In genomic region chr19:10654610-10655456, GRCh38 we compare ENCODE assay signal across 8 cellular contexts. TPM values are rescaled to one million over a fixed set of nuclear protein-coding genes. Genes with fewer than 3 reads are reported as not detected.
DNase-seq lines count a peak whose midpoint lies in the region; ATAC-seq and TF ChIP-seq lines count a peak whose summit lies in the region.

No MANE protein-coding gene starts in this region.

- peak overlapping the region; percentile 70 to 82 for H3K4me3 ChIP-seq in CD4-positive, alpha-beta memory T cell (ENCODE audit: low read length in 2 of 2)
- H3K4me3 ChIP-seq in Karpas-422 (ENCODE audit: low read length): peak overlapping the region; percentile 90

- intact Hi-C loops in CD4-positive, alpha-beta memory T cell (cut with micrococcal nuclease): loop anchor here (1.0 to 2.0 kb wide), 7 partner anchors 40 to 216 kb away; partner anchors contain the start of genes CARM1, KRI1 and TMED1
- intact Hi-C loops in MCF 10A (cut with micrococcal nuclease): no loop called here

- no peaks in the 10 kb centered on the region for H3K9me3 ChIP-seq in CD4-positive, alpha-beta memory T cell (ENCODE audit: control insufficient read depth in 1 of 2, low read length in 2 of 2)
- H3K9me3 ChIP-seq in Karpas-422 (ENCODE audit: low read length): no peaks in the 10 kb centered on the region

- peak; percentile 12 for ATAC-seq in GM19467 (IDR thresholded peaks at IDR 0.05; ENCODE audit: unreplicated experiment)

- H3K27me3 Mint-ChIP-seq in CD4-positive, alpha-beta memory T cell: peaks cover 0 to 4% of the 10 kb centered on the region in 2 donors
- no peaks in the 10 kb centered on the region for H3K27me3 Mint-ChIP-seq in MCF 10A (ENCODE audit: insufficient read depth, unreplicated experiment)

- H3K4me1 Mint-ChIP-seq in CD4-positive, alpha-beta memory T cell: peaks cover 24 to 64% (median 46%) of the 10 kb centered on the region in 4 donors
- peaks cover 12% of the 10 kb centered on the region for H3K4me1 Mint-ChIP-seq in MCF 10A (ENCODE audit: insufficient read depth, unreplicated experiment)

- H3K36me3 ChIP-seq in CD4-positive, alpha-beta memory T cell (ENCODE audit: insufficient read depth, low read length): no peaks in the 10 kb centered on the region
- peaks cover 28% of the 10 kb centered on the region for H3K36me3 ChIP-seq in Karpas-422 (ENCODE audit: insufficient read depth, low read length)

- peak overlapping the region; percentile 96 for H3K27ac ChIP-seq in CD4-positive, alpha-beta memory T cell (ENCODE audit: low read depth, low read length)
- H3K27ac ChIP-seq in Karpas-422 (ENCODE audit: low read length): peak overlapping the region; percentile 88

- CTCF ChIA-PET in CD4-positive, alpha-beta memory T cell (lab: Charles Lee; ENCODE audit: partially characterized antibody): interaction anchor here (3.3 kb wide), 1 partner anchor 74 kb away, joined by 12 read pairs; no protein-coding TSS in a partner anchor
- CTCF ChIA-PET in MCF 10A (lab: Yijun Ruan, JAX): interaction anchor here (1.5 to 1.9 kb wide), 2 partner anchors 17 to 74 kb away, joined by 3 to 9 read pairs; no protein-coding TSS in a partner anchor

- peak overlapping the region; percentile 89 for H3K4me2 ChIP-seq in Karpas-422 (ENCODE audit: low read depth, low read length, poor library complexity, severe bottlenecking)

- peak overlapping the region; percentile 99 for H3K9ac ChIP-seq in Karpas-422 (ENCODE audit: low read length)

- TF ChIP-seq CTCF in MCF 10A (IDR thresholded peaks at IDR 0.05; ENCODE audit: unreplicated experiment): no peak

- peaks cover 43% of the 10 kb centered on the region for H4K20me1 ChIP-seq in Karpas-422 (ENCODE audit: insufficient read depth, low read depth, low read length)

- peaks cover 0 to 3% (median 0%) of the 10 kb centered on the region in 8 donors for H3K9me3 Mint-ChIP-seq in CD4-positive, alpha-beta memory T cell
- no peaks in the 10 kb centered on the region for H3K9me3 Mint-ChIP-seq in MCF 10A (ENCODE audit: unreplicated experiment)

- TSS peak; percentile 38 for BruUV-seq in MCF 10A (replicated peaks; lab: Mats Ljungman, UMichigan)

- peaks cover 4 to 41% of the 10 kb centered on the region in 2 donors for H3K36me3 Mint-ChIP-seq in CD4-positive, alpha-beta memory T cell
- peaks cover 40% of the 10 kb centered on the region for H3K36me3 Mint-ChIP-seq in MCF 10A (ENCODE audit: insufficient read depth, unreplicated experiment)

- peak overlapping the region; percentile 94 to 100 (median 98) for H3K27ac Mint-ChIP-seq in CD4-positive, alpha-beta memory T cell
- peak overlapping the region; percentile 98 for H3K27ac Mint-ChIP-seq in MCF 10A (ENCODE audit: low read depth, unreplicated experiment)

- peaks cover 63% of the 10 kb centered on the region for H3K79me2 ChIP-seq in Karpas-422 (ENCODE audit: low read length)

- DNase-seq in CD4-positive, alpha-beta memory T cell: peak in 2 of 5 donors; percentile 16 to 19
- DNase-seq in Karpas-422 (peak; percentile 89), T-helper 2 cell (peak in 4 of 5 experiments; percentile 40 to 78 (median 52)), MCF 10A (ENCODE audit: unreplicated experiment) (peak; percentile 45), iPS-NIHi7 (ENCODE audit: extremely low spot score) (peak; percentile 87), G401 (ENCODE audit: low spot score) (no peak)
- DNase-seq in stimulated activated CD4-positive, alpha-beta T cell treated with anti-CD3 and anti-CD28 coated beads, Interleukin-12 subunit alpha, Interleukin-12 subunit beta, amount 100 ng/mL, for 48 hours (ENCODE audit: low read depth in 2 of 3, low spot score in 1 of 3): peak; percentile 35 to 56 (median 39)

- H3K27me3 ChIP-seq in CD4-positive, alpha-beta memory T cell (ENCODE audit: insufficient read depth, low read length): no peaks in the 10 kb centered on the region
- no peaks in the 10 kb centered on the region for H3K27me3 ChIP-seq in Karpas-422 (ENCODE audit: low read length)

- H3K4me3 Mint-ChIP-seq in CD4-positive, alpha-beta memory T cell: peak overlapping the region; percentile 88 to 98 (median 96)
- H3K4me3 Mint-ChIP-seq in MCF 10A (ENCODE audit: unreplicated experiment): peak overlapping the region; percentile 77

- no peak overlapping the region for H2AFZ ChIP-seq in Karpas-422 (ENCODE audit: low read length)

- in situ Hi-C loops in G401 (cut with HindIII; ENCODE audit: low sequenced_read_pairs): no loop called here

- POLR2A ChIA-PET in CD4-positive, alpha-beta memory T cell (lab: Charles Lee; ENCODE audit: partially characterized antibody): interaction anchor here (0.6 to 0.8 kb wide), 2 partner anchors 41 to 152 kb away, joined by 3 read pairs; partner anchors contain the start of gene KEAP1
- POLR2A ChIA-PET in MCF 10A (lab: Yijun Ruan, JAX): interaction anchor here (0.7 to 1.7 kb wide), 7 partner anchors 15 to 89 kb away, joined by 3 to 9 read pairs (median 5); partner anchors contain the start of genes DNM2 and KRI1

- H3K4me1 ChIP-seq in CD4-positive, alpha-beta memory T cell (ENCODE audit: insufficient read depth, low read length): peaks cover 66% of the 10 kb centered on the region
- peaks cover 53% of the 10 kb centered on the region for H3K4me1 ChIP-seq in Karpas-422 (ENCODE audit: low read length)

- H3K9me2 ChIP-seq in Karpas-422 (replicated peaks; ENCODE audit: insufficient read depth, low read length): no peaks in the 10 kb centered on the region

RNA-seq across cellular contexts. Expression of gene ILF3, which starts 0.7 kb away (rescaled TPM):
- 100 to 1,000 TPM; 291 to 302 TPM for total RNA-seq in CD4-positive, alpha-beta memory T cell
- polyA plus RNA-seq in CD4-positive, alpha-beta memory T cell: 100 to 1,000 TPM in 1 of 2 donors, 10 to 100 TPM in 1; 36.2 to 103 TPM
- 113 and 194 TPM in 2 replicates for total RNA-seq in Karpas-422 (2014; rRNA removed; shearing (Covaris generic); ENCODE audit: low replicate concordance)
- total RNA-seq in MCF 10A (2022): 278 and 297 TPM in 2 replicates
- total RNA-seq in G401 (2014; rRNA removed; shearing (Covaris generic)): 363 and 464 TPM in 2 replicates

RNA-seq across cellular contexts. Expression of gene SLC44A2, which starts 29.5 kb away (rescaled TPM):
- total RNA-seq in CD4-positive, alpha-beta memory T cell: 100 to 1,000 TPM; 203 to 204 TPM
- polyA plus RNA-seq in CD4-positive, alpha-beta memory T cell: 100 to 1,000 TPM; 195 to 284 TPM
- total RNA-seq in Karpas-422 (2014; rRNA removed; shearing (Covaris generic); ENCODE audit: low replicate concordance): 38.2 and 48.0 TPM in 2 replicates
- 6.2 and 10.6 TPM in 2 replicates for total RNA-seq in MCF 10A (2022)
- 7.4 and 12.8 TPM in 2 replicates for total RNA-seq in G401 (2014; rRNA removed; shearing (Covaris generic))

RNA-seq across cellular contexts. Expression of gene QTRT1, which starts 46.4 kb away (rescaled TPM):
- total RNA-seq in CD4-positive, alpha-beta memory T cell: 10 to 100 TPM; 36.2 to 39.9 TPM
- polyA plus RNA-seq in CD4-positive, alpha-beta memory T cell: 10 to 100 TPM; 40.3 to 66.0 TPM
- total RNA-seq in Karpas-422 (2014; rRNA removed; shearing (Covaris generic); ENCODE audit: low replicate concordance): 28.2 and 44.4 TPM in 2 replicates
- total RNA-seq in MCF 10A (2022): 57.5 and 71.3 TPM in 2 replicates
- total RNA-seq in G401 (2014; rRNA removed; shearing (Covaris generic)): 85.4 and 93.4 TPM in 2 replicates
